ENCODE assay signal across 11 cellular contexts in the genomic region with DNA sequence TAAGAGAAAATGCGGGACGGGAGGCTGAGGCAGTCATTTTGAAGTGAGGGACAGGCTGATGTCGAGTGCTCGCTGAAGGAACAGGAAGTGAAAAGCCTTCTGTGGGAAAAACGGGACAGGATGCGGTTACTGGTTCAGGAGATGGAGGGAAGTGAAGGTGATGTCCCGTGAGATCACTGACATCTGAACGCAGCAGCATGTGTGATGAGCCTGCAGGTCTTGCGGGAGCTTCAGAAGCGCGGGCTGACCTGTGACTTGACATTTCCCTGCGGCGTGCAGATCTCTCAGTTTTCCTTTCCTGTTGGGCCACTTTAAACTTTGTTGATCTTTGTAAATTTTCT.
DNase-seq lines count a peak whose midpoint lies in the region; ATAC-seq and TF ChIP-seq lines count a peak whose summit lies in the region.
"Had no signal": no experiment of that assay in that cellular context is flagged by ENCODE, and none has a peak within 500 bp of the region (broad histone marks: within the 10 kb centered on the region; RNA-seq: fewer than 3 reads in every experiment).

No MANE protein-coding gene starts in this region.

- peaks cover 60% of the 10 kb centered on the region for H3K36me3 ChIP-seq in endodermal cell (ENCODE audit: control insufficient read depth, insufficient read depth, low read length)

- H3K4me1 Mint-ChIP-seq in CD14-positive monocyte (peaks cover 26% of the 10 kb centered on the region), endodermal cell (no peaks in the 10 kb centered on the region)

- H3K36me3 Mint-ChIP-seq in CD14-positive monocyte (peaks cover 80 to 88% of the 10 kb centered on the region in 2 donors), endodermal cell (ENCODE audit: low read depth) (peaks cover 56% of the 10 kb centered on the region)

- no peak for DNase-seq in CD14-positive monocyte (ENCODE audit: low spot score)
- DNase-seq in SIG-M5 treated with dmso at 0.1 percent for 504 hours (lab: John Stamatoyannopoulos, UW; ENCODE audit: unreplicated experiment) = peak; percentile 75
- DNase-seq in endodermal cell = no peak
- no peak for DNase-seq in NCI-H345 treated with DMSO at 0.1 percent for 48 hours (lab: John Stamatoyannopoulos, UW; ENCODE audit: unreplicated experiment)
- no peak for DNase-seq in SKM-1 (lab: John Stamatoyannopoulos, UW; ENCODE audit: unreplicated experiment)
- DNase-seq in NCI-H187 treated with DMSO at 0.1 percent for 48 hours (lab: John Stamatoyannopoulos, UW) = no peak
- DNase-seq: kidney had no signal

- no peaks in the 10 kb centered on the region for H3K4me1 ChIP-seq in endodermal cell (ENCODE audit: control insufficient read depth, insufficient read depth, low read length)

- H3K27me3 Mint-ChIP-seq in CD14-positive monocyte (ENCODE audit: low read depth in 3 of 3) = no peaks in the 10 kb centered on the region
- no peaks in the 10 kb centered on the region for H3K27me3 Mint-ChIP-seq in endodermal cell (ENCODE audit: insufficient read depth)

- H3K27ac Mint-ChIP-seq in CD14-positive monocyte = peak overlapping the region in 6 of 7 donors; percentile 1 to 70 (median 50)
- peak overlapping the region; percentile 75 for H3K27ac Mint-ChIP-seq in endodermal cell

- H3K9me3 Mint-ChIP-seq in CD14-positive monocyte (peaks cover 0 to 2% (median 0%) of the 10 kb centered on the region in 7 donors), endodermal cell (no peaks in the 10 kb centered on the region)

- ATAC-seq in GM19452 (IDR thresholded peaks at IDR 0.05; ENCODE audit: unreplicated experiment) = peak; percentile 38
- no peak for ATAC-seq in GM18868 (IDR thresholded peaks at IDR 0.05; ENCODE audit: unreplicated experiment)

- TF ChIP-seq CTCF in CD14-positive monocyte (IDR thresholded peaks at IDR 0.05) (no peak), endodermal cell (conservative IDR thresholded peaks at IDR 0.05) (no peak)

- intact Hi-C loops in CD14-positive monocyte (cut with micrococcal nuclease) = no loop called here

- peak overlapping the region; percentile 1 to 43 for H3K4me3 Mint-ChIP-seq in CD14-positive monocyte
- no peak overlapping the region for H3K4me3 Mint-ChIP-seq in endodermal cell

- H3K27me3 ChIP-seq in endodermal cell (ENCODE audit: control insufficient read depth, insufficient read depth, low read length, poor library complexity, severe bottlenecking) = no peaks in the 10 kb centered on the region

- H3K4me3 ChIP-seq in endodermal cell (ENCODE audit: low read length) = no peak overlapping the region
- H3K4me3 ChIP-seq: SK-N-MC had no signal

- H3K27ac ChIP-seq in endodermal cell (ENCODE audit: low read depth, low read length) = no peak overlapping the region
- H3K27ac ChIP-seq: C4-2B, SK-N-MC had no signal

- WGBS in endodermal cell (ENCODE audit: insufficient coverage in 1 of 2, insufficient read length in 1 of 2), 2 experiments = 95 to 96% methylated on average over 9 to 13 of the region's 13 CpGs

- no peak overlapping the region for H3K9ac ChIP-seq in endodermal cell (ENCODE audit: extremely low read depth, low read length, poor library complexity, severe bottlenecking)

- H3K9me3 ChIP-seq in endodermal cell (ENCODE audit: control insufficient read depth, low read length) = no peaks in the 10 kb centered on the region
